In the genomic region with DNA sequence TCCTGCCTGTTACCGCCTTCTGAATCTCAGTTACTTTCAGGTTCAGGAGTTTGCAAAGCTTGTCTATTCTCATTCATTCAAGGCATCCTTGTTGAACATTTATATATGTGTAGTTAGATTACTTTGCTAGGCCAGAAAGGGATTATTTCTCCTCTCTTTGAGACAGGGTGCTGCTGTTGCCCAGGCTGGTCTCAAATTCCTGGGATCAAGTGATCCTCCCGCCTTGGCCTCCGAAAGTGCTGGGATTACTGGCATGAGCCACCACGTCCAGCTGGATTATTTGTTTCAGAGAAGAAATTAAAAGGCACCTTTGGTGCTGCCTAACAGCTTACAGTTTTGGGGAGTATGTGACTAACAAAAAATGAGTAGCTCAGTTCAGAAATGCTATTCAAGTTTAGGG, we compare ENCODE assay signal across 9 cellular contexts. TPM values are rescaled to one million over a fixed set of nuclear protein-coding genes. Genes with fewer than 3 reads are reported as not detected.
DNase-seq lines count a peak whose midpoint lies in the region; ATAC-seq and TF ChIP-seq lines count a peak whose summit lies in the region.
"Had no signal": no experiment of that assay in that cellular context is flagged by ENCODE, and none has a peak within 500 bp of the region (broad histone marks: within the 10 kb centered on the region; RNA-seq: fewer than 3 reads in every experiment).

No MANE protein-coding gene starts in this region.

- no peaks in the 10 kb centered on the region for H3K36me3 ChIP-seq in skeletal muscle satellite cell (ENCODE audit: insufficient read depth, low read length)

- DNase-seq in foreskin keratinocyte (no peak), ureter (ENCODE audit: low spot score) (no peak), NCI-H2107 treated with DMSO at 0.1 percent for 48 hours (lab: John Stamatoyannopoulos, UW; ENCODE audit: unreplicated experiment) (no peak), GM13976 (ENCODE audit: low spot score) (no peak)

- H3K9me3 ChIP-seq in skeletal muscle satellite cell (replicated peaks; ENCODE audit: low read length): no peaks in the 10 kb centered on the region

- H3K4me3 ChIP-seq in skeletal muscle satellite cell (ENCODE audit: low read length): peak overlapping the region; percentile 81

- no peaks in the 10 kb centered on the region for H3K27me3 ChIP-seq in foreskin keratinocyte
- H3K27me3 ChIP-seq in skeletal muscle satellite cell (ENCODE audit: control insufficient read depth, insufficient read depth, low read length): peaks cover 5% of the 10 kb centered on the region

- H3K4me2 ChIP-seq in skeletal muscle satellite cell (ENCODE audit: low read length): peak overlapping the region; percentile 85

- peak overlapping the region; percentile 85 for H3K27ac ChIP-seq in VCaP
- peak overlapping the region; percentile 91 for H3K27ac ChIP-seq in foreskin keratinocyte

- H3K4me1 ChIP-seq in foreskin keratinocyte (peaks cover 8% of the 10 kb centered on the region), skeletal muscle satellite cell (ENCODE audit: control insufficient read depth, insufficient read depth, low read length) (peaks cover 41% of the 10 kb centered on the region)

- in situ Hi-C loops in GM13976 (cut with MboI; ENCODE audit: low sequenced_read_pairs, unreplicated experiment): no loop called here

- TF ChIP-seq CTCF in VCaP (conservative IDR thresholded peaks at IDR 0.05): no peak
- no peak for TF ChIP-seq CTCF in foreskin keratinocyte (conservative IDR thresholded peaks at IDR 0.05)
- no peak for TF ChIP-seq CTCF in GM13976 (IDR thresholded peaks at IDR 0.05; ENCODE audit: borderline replicate concordance, control extremely low read depth, extremely low read depth, insufficient read depth, missing control alignments)

- H3K9ac ChIP-seq in skeletal muscle satellite cell (ENCODE audit: low read depth, low read length): peak overlapping the region; percentile 96

- peak; percentile 6 for ATAC-seq in GM21360 (IDR thresholded peaks at IDR 0.05; ENCODE audit: unreplicated experiment)
- ATAC-seq in foreskin keratinocyte: no peak
- no peak for ATAC-seq in GM21825 (IDR thresholded peaks at IDR 0.05; ENCODE audit: unreplicated experiment)

RNA-seq across cellular contexts. Expression of a gene that starts 0.8 kb away (rescaled TPM):
- 43.6 and 55.5 TPM in 2 replicates for total RNA-seq in foreskin keratinocyte
- polyA plus RNA-seq in foreskin keratinocyte: 35.9 and 69.3 TPM in 2 replicates
- total RNA-seq in skeletal muscle satellite cell (2012; rRNA removed): 53.1 and 63.4 TPM in 2 replicates
- total RNA-seq in ureter: 57.3 TPM

RNA-seq across cellular contexts. Expression of a gene that starts 27.5 kb away (rescaled TPM):
- total RNA-seq in foreskin keratinocyte (2.5 and 5.4 TPM in 2 replicates), ureter (342 TPM)
- polyA plus RNA-seq in foreskin keratinocyte: 4.9 and 10.0 TPM in 2 replicates
- not detected in 2 replicates for total RNA-seq in skeletal muscle satellite cell (2012; rRNA removed)
- total RNA-seq: activated CD8-positive, alpha-beta memory T cell treated with anti-CD3 and anti-CD28 coated beads for 36 hours had no signal

RNA-seq across cellular contexts. Expression of a gene that starts 35.3 kb away (rescaled TPM):
- total RNA-seq in foreskin keratinocyte: 0.28 and 0.58 TPM in 2 replicates
- polyA plus RNA-seq in foreskin keratinocyte: 0.09 and 0.16 TPM in 2 replicates
- total RNA-seq in skeletal muscle satellite cell (2012; rRNA removed): under 0.01 TPM in 1 of 2 replicates, not detected in the other
- total RNA-seq in ureter: 1.9 TPM

RNA-seq across cellular contexts. Expression of a gene that starts 57.1 kb away (rescaled TPM):
- total RNA-seq in foreskin keratinocyte (4.3 and 6.4 TPM in 2 replicates), ureter (71.4 TPM)
- polyA plus RNA-seq in foreskin keratinocyte: 3.9 and 5.0 TPM in 2 replicates
- 2.8 and 6.3 TPM in 2 replicates for total RNA-seq in skeletal muscle satellite cell (2012; rRNA removed)

Comparison
In these comparisons a context has a peak if more than half of its experiments do, and no peak if none do; other contexts are left out.
1. RNA of a gene that starts 27.5 kb away (total RNA-seq): 342 TPM in ureter (single experiment); 2.5 to 5.4 TPM in foreskin keratinocyte; every median in the first group is over 10 times any median in the second.